8 cellular contexts compared by ENCODE assay signal in the genomic region with DNA sequence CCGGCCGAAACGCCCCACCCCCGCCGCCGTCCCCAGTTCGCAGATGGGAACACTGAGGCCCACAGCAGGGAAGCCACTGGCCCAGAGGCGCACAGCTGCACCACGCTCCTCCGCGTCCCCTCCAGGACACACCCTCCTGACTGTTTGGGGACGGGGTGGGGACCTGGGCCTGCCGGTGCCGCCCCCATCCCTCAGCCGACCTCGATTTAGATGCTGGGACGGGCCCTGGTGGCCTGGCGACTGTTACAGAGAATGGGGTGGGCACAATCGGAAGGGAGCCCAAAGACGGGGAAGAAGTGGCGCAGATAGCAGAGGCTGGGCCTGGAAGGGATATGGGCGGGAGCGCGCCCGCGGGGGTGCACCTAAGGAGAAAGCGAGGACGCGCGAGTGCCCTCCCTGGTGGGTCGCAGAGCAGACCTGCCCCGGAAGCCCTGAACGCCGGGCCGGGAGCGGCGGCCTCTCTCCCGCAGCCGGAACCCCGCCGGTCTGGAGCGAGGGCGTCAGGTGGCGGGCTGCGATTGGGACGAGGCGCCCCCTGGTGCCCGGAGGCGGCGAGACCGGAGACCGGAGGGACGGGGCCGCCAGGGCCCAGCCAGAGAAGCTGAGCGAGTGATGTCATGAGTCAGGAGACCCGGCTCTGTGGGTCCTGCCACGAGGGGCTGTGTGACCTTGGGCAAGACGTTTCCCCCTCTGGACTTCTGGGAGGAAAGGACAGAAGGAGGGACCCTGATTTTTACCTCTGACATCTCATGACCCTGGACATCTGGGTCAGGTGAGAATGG.
A peak's percentile ranks its signal among the peaks of the same experiment; 100 is the strongest.
DNase-seq lines count a peak whose midpoint lies in the region; ATAC-seq and TF ChIP-seq lines count a peak whose summit lies in the region.

No MANE protein-coding gene starts in this region.

- peak overlapping the region; percentile 63 to 75 (median 75) for H3K4me3 ChIP-seq in right lobe of liver

- H3K27ac Mint-ChIP-seq in dendritic cell treated with granulocyte-macrophage colony-stimulating factor and Interleukin-4, amounts not matched to agents 40 ng/mL and 50 ng/mL, for 4 days: peak overlapping the region; percentile 82

- in situ Hi-C loops in ACHN (cut with HindIII; ENCODE audit: low pct_ligation_motif_present, low pct_unique_long_range_greater_than_20kb, low sequenced_read_pairs): no loop called here

- H3K4me1 ChIP-seq in right lobe of liver: no peaks in the 10 kb centered on the region

- peaks cover 80% of the 10 kb centered on the region for H3K4me1 Mint-ChIP-seq in dendritic cell treated with granulocyte-macrophage colony-stimulating factor and Interleukin-4, amounts not matched to agents 40 ng/mL and 50 ng/mL, for 4 days (ENCODE audit: low read depth)

- ATAC-seq in GM18511 (IDR thresholded peaks at IDR 0.05; ENCODE audit: unreplicated experiment) (peak; percentile 77), HG03039 (IDR thresholded peaks at IDR 0.05; ENCODE audit: unreplicated experiment) (peak; percentile 58), right lobe of liver (peak; percentile 88 to 91 (median 90))

- peak; percentile 55 for TF ChIP-seq POLR2A in right lobe of liver (IDR thresholded peaks at IDR 0.05)

- intact Hi-C loops in dendritic cell treated with granulocyte-macrophage colony-stimulating factor and Interleukin-4, amounts not matched to agents 40 ng/mL and 50 ng/mL, for 4 days (cut with micrococcal nuclease): loop anchor here (1.0 to 5.0 kb wide), 2 partner anchors 10 to 37 kb away; no protein-coding TSS in a partner anchor
- intact Hi-C loops in right lobe of liver (cut with DNase I): no loop called here

- DNase-seq in ACHN: peak; percentile 82
- peak; percentile 75 for DNase-seq in NCI-H226
- DNase-seq in activated CD4-positive, alpha-beta T cell treated with anti-CD3 and anti-CD28 coated beads for 48 hours: peak; percentile 91
- peak; percentile 89 to 92 (median 91) for DNase-seq in right lobe of liver
- DNase-seq in stimulated activated CD4-positive, alpha-beta T cell treated with anti-CD3 and anti-CD28 coated beads, Interleukin-4, amount 100 ng/mL, for 1 hour: peak; percentile 89

- no peaks in the 10 kb centered on the region for H3K9me3 Mint-ChIP-seq in dendritic cell treated with granulocyte-macrophage colony-stimulating factor and Interleukin-4, amounts not matched to agents 40 ng/mL and 50 ng/mL, for 4 days

- WGBS in right lobe of liver (ENCODE audit: insufficient coverage, low coverage, low lambda C conversion rate, missing lambda C conversion rate): 0% methylated on average over 4 of the region's 58 CpGs

- peak in 3 of 4 donors; percentile 92 to 99 (median 95) for TF ChIP-seq CTCF in right lobe of liver (IDR thresholded peaks at IDR 0.05)

- peaks cover 64% of the 10 kb centered on the region for H3K36me3 Mint-ChIP-seq in dendritic cell treated with granulocyte-macrophage colony-stimulating factor and Interleukin-4, amounts not matched to agents 40 ng/mL and 50 ng/mL, for 4 days (ENCODE audit: low read depth)

- H3K36me3 ChIP-seq in right lobe of liver: no peaks in the 10 kb centered on the region

- peak overlapping the region; percentile 90 for H3K4me3 Mint-ChIP-seq in dendritic cell treated with granulocyte-macrophage colony-stimulating factor and Interleukin-4, amounts not matched to agents 40 ng/mL and 50 ng/mL, for 4 days

- H3K27me3 Mint-ChIP-seq in dendritic cell treated with granulocyte-macrophage colony-stimulating factor and Interleukin-4, amounts not matched to agents 40 ng/mL and 50 ng/mL, for 4 days: no peaks in the 10 kb centered on the region

- H3K27me3 ChIP-seq in right lobe of liver: no peaks in the 10 kb centered on the region

- peak overlapping the region; percentile 56 to 72 (median 68) for H3K27ac ChIP-seq in right lobe of liver

- H3K9me3 ChIP-seq in right lobe of liver: no peaks in the 10 kb centered on the region

Comparison
In these comparisons a context has a peak if more than half of its experiments do, and no peak if none do; other contexts are left out.
1. Peak in every context shown above with its lines: DNase-seq, ATAC-seq, H3K4me3 ChIP-seq and H3K27ac ChIP-seq.